8 cellular contexts compared by ENCODE assay signal in genomic region chr1:71049951-71050598, GRCh38. TPM values are rescaled to one million over a fixed set of nuclear protein-coding genes. Genes with fewer than 3 reads are reported as not detected.
DNase-seq lines count a peak whose midpoint lies in the region; ATAC-seq and TF ChIP-seq lines count a peak whose summit lies in the region.

No MANE protein-coding gene starts in this region.

- TF ChIP-seq CTCF in GM13977 (IDR thresholded peaks at IDR 0.05; ENCODE audit: extremely low read depth, insufficient read depth, missing control alignments) = peak; percentile 73

- DNase-seq in AG08396 (ENCODE audit: low spot score) (peak; percentile 77), GM13977 (ENCODE audit: low spot score) (peak; percentile 81), NCI-H1092 (lab: John Stamatoyannopoulos, UW) (peak; percentile 19), SHP77 treated with DMSO at 0.1 percent for 48 hours (lab: John Stamatoyannopoulos, UW) (peak; percentile 53), epithelial cell of prostate (ENCODE audit: low read depth, low spot score) (peak; percentile 24), myocyte (ENCODE audit: low read depth) (peak; percentile 76)
- no peak for DNase-seq in stimulated activated CD4-positive, alpha-beta T cell treated with anti-CD3 and anti-CD28 coated beads, Interleukin-2, amount 100 ng/mL, for 24 hours

- in situ Hi-C loops in GM13977 (cut with MboI; ENCODE audit: low pct_unique_long_range_greater_than_20kb, low sequenced_read_pairs, unreplicated experiment) = loop anchor here (10.0 kb wide), 1 partner anchor 365 kb away; no protein-coding TSS in a partner anchor

- ATAC-seq in HG02763 (IDR thresholded peaks at IDR 0.05; ENCODE audit: unreplicated experiment) = peak; percentile 62

- no peak overlapping the region for H3K27ac ChIP-seq in epithelial cell of prostate

RNA-seq across cellular contexts. Expression of gene PTGER3, which starts 2.5 kb away (rescaled TPM):
- total RNA-seq in myocyte = 0.21 TPM in 1 of 2 replicates, not detected in the other
- polyA plus RNA-seq in myocyte (2012) = not detected

RNA-seq across cellular contexts. Expression of gene ZRANB2, which starts 30.8 kb away (rescaled TPM):
- total RNA-seq in myocyte = 53.5 and 55.7 TPM in 2 replicates
- 38.8 TPM for polyA plus RNA-seq in myocyte (2012)

Comparison
In these comparisons a context has a peak if more than half of its experiments do, and no peak if none do; other contexts are left out.
1. DNase-seq: peak in AG08396 (single experiment), GM13977 (single experiment), NCI-H1092 (single experiment), SHP77 treated with DMSO at 0.1 percent for 48 hours (single experiment), epithelial cell of prostate (single experiment) and myocyte (single experiment); none in stimulated activated CD4-positive, alpha-beta T cell treated with anti-CD3 and anti-CD28 coated beads, Interleukin-2, amount 100 ng/mL, for 24 hours (0 of 2).